In genomic region chr15:70585707-70586034, GRCh38 we compare ENCODE assay signal across 1 cellular context.
TF ChIP-seq lines count a peak whose summit lies in the region.

No MANE protein-coding gene starts in this region.

TF ChIP-seq in HepG2, 621 proteins besides CTCF, POLR2A, EP300 and RAD21 (continued from another document):
- TF ChIP-seq CEBPG (CRISPR knock-in tag; IDR thresholded peaks at IDR 0.05): 0 out of 2 replicates have a peak, but pooled peaks have one; percentile 11
- TF ChIP-seq RXRB (CRISPR knock-in tag; IDR thresholded peaks at IDR 0.05; ENCODE audit: borderline replicate concordance): peak; percentile 73
- no peak for TF ChIP-seq ZBTB46 (CRISPR knock-in tag; IDR thresholded peaks at IDR 0.05; ENCODE audit: borderline replicate concordance)
- 0 out of 2 replicates have a peak, but pooled peaks have one; percentile 25 for TF ChIP-seq ADNP (CRISPR knock-in tag; IDR thresholded peaks at IDR 0.05)
- TF ChIP-seq ATM (IDR thresholded peaks at IDR 0.05; ENCODE audit: borderline replicate concordance): no peak
- TF ChIP-seq ZFP91 (CRISPR knock-in tag; IDR thresholded peaks at IDR 0.05; ENCODE audit: borderline replicate concordance): no peak
- TF ChIP-seq ZNF777 (CRISPR knock-in tag; IDR thresholded peaks at IDR 0.05): no peak
- TF ChIP-seq ZHX1 (CRISPR knock-in tag; IDR thresholded peaks at IDR 0.05; ENCODE audit: low read depth): no peak
- TF ChIP-seq ZNF646 (CRISPR knock-in tag; IDR thresholded peaks at IDR 0.05): no peak
- no peak for TF ChIP-seq FIP1L1 (IDR thresholded peaks at IDR 0.05; ENCODE audit: borderline replicate concordance, insufficient read depth, low read depth, low read length)
- TF ChIP-seq ZNF691 (CRISPR knock-in tag; IDR thresholded peaks at IDR 0.05; ENCODE audit: borderline replicate concordance, low read depth): peak; percentile 99
- TF ChIP-seq PHF21A (CRISPR knock-in tag; IDR thresholded peaks at IDR 0.05): no peak
- no peak for TF ChIP-seq SCMH1 (CRISPR knock-in tag; IDR thresholded peaks at IDR 0.05; ENCODE audit: borderline replicate concordance)
- TF ChIP-seq SOX6 (IDR thresholded peaks at IDR 0.05): no peak
- TF ChIP-seq SOX6 (CRISPR knock-in tag; IDR thresholded peaks at IDR 0.05): no peak
- peak; percentile 86; the same call in 1 of the 2 replicates for TF ChIP-seq THRA (CRISPR knock-in tag; IDR thresholded peaks at IDR 0.05; ENCODE audit: borderline replicate concordance)
- no peak for TF ChIP-seq ZSCAN31 (CRISPR knock-in tag; IDR thresholded peaks at IDR 0.05; ENCODE audit: low read depth)
- TF ChIP-seq ZNF337 (CRISPR knock-in tag; IDR thresholded peaks at IDR 0.05; ENCODE audit: borderline replicate concordance, low read depth): peak; percentile 49; the same call in 1 of the 2 replicates
- no peak for TF ChIP-seq IRX3 (CRISPR knock-in tag; IDR thresholded peaks at IDR 0.05; ENCODE audit: borderline replicate concordance, low read depth)
- peak; percentile 58 for TF ChIP-seq NR2F6 (IDR thresholded peaks at IDR 0.05)
- TF ChIP-seq NR2F6 (CRISPR knock-in tag; IDR thresholded peaks at IDR 0.05): peak; percentile 55; the same call in 1 of the 2 replicates
- no peak for TF ChIP-seq ZNF878 (CRISPR knock-in tag; IDR thresholded peaks at IDR 0.05)
- TF ChIP-seq TBX3 (IDR thresholded peaks at IDR 0.05; ENCODE audit: borderline replicate concordance): no peak
- no peak for TF ChIP-seq FOXA1 (IDR thresholded peaks at IDR 0.05)
- TF ChIP-seq FOXA1 (CRISPR knock-in tag; IDR thresholded peaks at IDR 0.05): no peak
- peak; percentile 77 for TF ChIP-seq ZNF770 (CRISPR knock-in tag; IDR thresholded peaks at IDR 0.05)
- no peak for TF ChIP-seq ZFP36 (IDR thresholded peaks at IDR 0.05; ENCODE audit: borderline replicate concordance, low read depth, low read length, partially characterized antibody)
- no peak for TF ChIP-seq ZNF549 (CRISPR knock-in tag; IDR thresholded peaks at IDR 0.05)
- no peak for TF ChIP-seq DRAP1 (CRISPR knock-in tag; IDR thresholded peaks at IDR 0.05)
- no peak for TF ChIP-seq ZNF891 (CRISPR knock-in tag; IDR thresholded peaks at IDR 0.05)
- no peak for TF ChIP-seq FLYWCH1 (CRISPR knock-in tag; IDR thresholded peaks at IDR 0.05)
- TF ChIP-seq SATB2 (CRISPR knock-in tag; IDR thresholded peaks at IDR 0.05): no peak
- TF ChIP-seq NFKB2 (CRISPR knock-in tag; IDR thresholded peaks at IDR 0.05; ENCODE audit: borderline replicate concordance): no peak
- peak; percentile 33; the same call in 1 of the 2 replicates for TF ChIP-seq NR2C2 (CRISPR knock-in tag; IDR thresholded peaks at IDR 0.05; ENCODE audit: borderline replicate concordance)
- no peak for TF ChIP-seq TRIM22 (IDR thresholded peaks at IDR 0.05)
